ENCODE assay signal across 19 cellular contexts in the genomic region with DNA sequence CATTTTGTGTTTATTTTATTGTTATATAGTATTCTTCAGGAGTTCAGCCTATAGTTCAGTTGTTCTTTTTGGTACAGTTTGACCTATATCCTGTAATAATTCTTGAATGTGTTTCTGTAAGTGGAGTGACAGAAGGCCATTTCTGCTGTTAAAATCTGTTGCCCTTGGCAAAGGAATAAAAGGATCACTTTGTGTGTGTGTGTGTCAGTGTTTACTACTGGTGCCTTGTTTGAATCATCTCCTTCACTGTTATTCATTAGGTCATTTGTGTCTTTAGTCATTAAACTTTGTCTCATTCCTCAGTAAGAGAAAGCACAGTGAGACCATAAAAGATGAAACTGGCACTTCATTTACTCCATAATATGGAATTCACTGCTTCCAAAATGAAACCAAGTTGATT.
DNase-seq lines count a peak whose midpoint lies in the region; ATAC-seq and TF ChIP-seq lines count a peak whose summit lies in the region.
"Had no signal": no experiment of that assay in that cellular context is flagged by ENCODE, and none has a peak within 500 bp of the region (broad histone marks: within the 10 kb centered on the region; RNA-seq: fewer than 3 reads in every experiment).

No MANE protein-coding gene starts in this region.

- DNase-seq in NCI-H1694 treated with DMSO at 0.1 percent for 48 hours (lab: John Stamatoyannopoulos, UW) (peak; percentile 16), NCI-H1694 (lab: John Stamatoyannopoulos, UW) (no peak), cerebellar cortex (ENCODE audit: low spot score) (peak; percentile 89), kidney glomerular epithelial cell (lab: John Stamatoyannopoulos, UW) (peak; percentile 63), HK-2 (ENCODE audit: unreplicated experiment) (no peak)
- DNase-seq: 8988T; activated CD4-positive, alpha-beta T cell treated with anti-CD3 and anti-CD28 coated beads, Interleukin-2, amount 10 ng/mL, durations not matched to agents 24 days and 14 days; CD4-positive, alpha-beta T cell; effector memory CD4-positive, alpha-beta T cell; H7; left ventricle myocardium superior; MG63; NCI-H524; pancreas; stimulated activated naive B cell treated with anti-CD40 and anti-IgM and Interleukin-4, amounts not matched to agents 10 μg/mL and 1 μg/mL and 100 μg/mL, for 72 hours had no signal

- H3K27ac ChIP-seq in temporal lobe (ENCODE audit: low read depth, low read length): peak overlapping the region; percentile 90
- H3K27ac ChIP-seq: pancreas had no signal

- ATAC-seq in GM18505 (IDR thresholded peaks at IDR 0.05; ENCODE audit: unreplicated experiment) (no peak), GM21447 (IDR thresholded peaks at IDR 0.05; ENCODE audit: unreplicated experiment) (no peak)
- ATAC-seq: activated naive CD4-positive, alpha-beta T cell treated with anti-CD3 and anti-CD28 coated beads, Interleukin-2, amount 50 U/mL, for 72 hours; left ventricle myocardium superior; pancreas; stimulated activated naive B cell treated with anti-CD40 and anti-IgM and Interleukin-4, amounts not matched to agents 10 μg/mL and 1 μg/mL and 100 μg/mL, for 72 hours had no signal

- no peak for TF ChIP-seq POLR2A in GM18505 (IDR thresholded peaks at IDR 0.05; ENCODE audit: borderline replicate concordance, extremely low read depth, insufficient read depth, insufficient read length)

Comparison
In these comparisons a context has a peak if more than half of its experiments do, and no peak if none do; other contexts are left out.
1. DNase-seq: peak in NCI-H1694 treated with DMSO at 0.1 percent for 48 hours (single experiment), cerebellar cortex (single experiment) and kidney glomerular epithelial cell (single experiment); none in NCI-H1694 (single experiment) and HK-2 (single experiment).